Comparison of ENCODE assay signal across 1 cellular context in genomic region chr18:63832470-63832869, GRCh38.
TF ChIP-seq lines count a peak whose summit lies in the region.

No MANE protein-coding gene starts in this region.

TF ChIP-seq in SK-N-SH, 30 proteins besides CTCF, POLR2A, EP300 and RAD21 (continued from another document):
- TF ChIP-seq MXI1 (IDR thresholded peaks at IDR 0.05; ENCODE audit: low read depth, low read length) (no peak), RXRA (IDR thresholded peaks at IDR 0.05; ENCODE audit: borderline replicate concordance, low read depth) (peak; percentile 54; the same call in 1 of the 2 replicates), TAF1 (IDR thresholded peaks at IDR 0.05; ENCODE audit: borderline replicate concordance, low read depth, low read length) (no peak), NRF1 (IDR thresholded peaks at IDR 0.05; ENCODE audit: low read depth, low read length) (no peak), FOSL2 (IDR thresholded peaks at IDR 0.05; ENCODE audit: borderline replicate concordance, low read depth) (peak; percentile 86), MEF2A (IDR thresholded peaks at IDR 0.05; ENCODE audit: borderline replicate concordance, low read depth) (no peak)
- TF ChIP-seq, protein P1, sequence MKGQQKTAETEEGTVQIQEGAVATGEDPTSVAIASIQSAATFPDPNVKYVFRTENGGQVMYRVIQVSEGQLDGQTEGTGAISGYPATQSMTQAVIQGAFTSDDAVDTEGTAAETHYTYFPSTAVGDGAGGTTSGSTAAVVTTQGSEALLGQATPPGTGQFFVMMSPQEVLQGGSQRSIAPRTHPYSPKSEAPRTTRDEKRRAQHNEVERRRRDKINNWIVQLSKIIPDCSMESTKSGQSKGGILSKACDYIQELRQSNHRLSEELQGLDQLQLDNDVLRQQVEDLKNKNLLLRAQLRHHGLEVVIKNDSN (IDR thresholded peaks at IDR 0.05; ENCODE audit: borderline replicate concordance, low read depth), result no peak
- TF ChIP-seq, protein P2, sequence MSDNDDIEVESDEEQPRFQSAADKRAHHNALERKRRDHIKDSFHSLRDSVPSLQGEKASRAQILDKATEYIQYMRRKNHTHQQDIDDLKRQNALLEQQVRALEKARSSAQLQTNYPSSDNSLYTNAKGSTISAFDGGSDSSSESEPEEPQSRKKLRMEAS (IDR thresholded peaks at IDR 0.05; ENCODE audit: low read depth), result peak; percentile 77
TF ChIP-seq in SK-N-SH: peak in this region for 11.
